In genomic region chr13:32535140-32535539, GRCh38 we compare ENCODE assay signal across 1 cellular context.
TF ChIP-seq lines count a peak whose summit lies in the region.

No MANE protein-coding gene starts in this region.

TF ChIP-seq in endothelial cell of umbilical vein, 7 proteins besides CTCF, POLR2A, EP300 and RAD21:
- TF ChIP-seq JUN (IDR thresholded peaks at IDR 0.05; ENCODE audit: borderline replicate concordance, insufficient read depth, insufficient read length, low read depth), result no peak
- TF ChIP-seq GATA2 (IDR thresholded peaks at IDR 0.05; ENCODE audit: insufficient read depth, insufficient read length, low read depth, low read length), result no peak
- no peak for TF ChIP-seq FOS (IDR thresholded peaks at IDR 0.05; ENCODE audit: borderline replicate concordance, insufficient read depth, low read length)
